Comparison of ENCODE assay signal across 1 cellular context in the genomic region with DNA sequence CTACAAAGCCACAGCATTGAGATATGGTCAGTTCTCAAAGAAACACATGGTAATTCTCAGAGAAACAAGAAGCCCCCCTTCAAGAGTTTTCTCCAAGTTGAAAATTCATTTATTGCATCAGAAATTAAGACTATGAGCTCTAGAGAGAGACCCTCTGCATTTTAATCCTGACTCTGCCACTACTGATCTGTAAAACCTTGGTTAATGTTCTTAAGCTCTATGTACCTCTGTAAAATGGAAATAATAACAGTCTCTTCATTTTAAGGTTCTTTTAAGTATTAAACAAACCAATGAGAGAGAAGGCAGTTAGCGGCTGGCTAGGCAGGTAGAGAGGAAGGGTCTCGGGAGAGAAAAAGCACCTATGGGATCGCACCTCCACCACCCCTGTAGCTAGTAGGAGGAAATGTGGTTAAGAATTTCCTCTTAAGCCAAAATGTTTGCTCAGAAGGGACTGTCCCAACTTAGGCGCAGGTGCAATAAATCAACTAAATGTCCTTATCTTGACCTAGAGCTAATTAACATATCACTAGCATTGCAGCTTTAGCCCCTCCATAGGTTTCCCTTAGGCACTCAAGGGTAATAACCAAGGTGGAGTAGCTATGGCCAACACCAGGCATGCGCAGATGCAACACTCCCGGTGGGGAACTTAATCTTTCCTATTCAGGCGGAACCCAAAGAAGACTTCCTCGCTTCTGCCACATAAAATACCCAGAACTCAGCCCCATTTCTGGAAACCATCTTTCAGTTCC.
TF ChIP-seq lines count a peak whose summit lies in the region.

No MANE protein-coding gene starts in this region.

TF ChIP-seq in K562, 482 proteins besides CTCF, POLR2A, EP300 and RAD21 (continued from another document and continues in another):
- TF ChIP-seq ZNF766 (CRISPR knock-in tag; conservative IDR thresholded peaks at IDR 0.05): 0 out of 2 replicates have a peak, but pooled peaks have one; percentile 21
- TF ChIP-seq TEAD4 (IDR thresholded peaks at IDR 0.05; ENCODE audit: low read length): peak; percentile 76
- no peak for TF ChIP-seq TEAD4 (CRISPR knock-in tag; IDR thresholded peaks at IDR 0.05; ENCODE audit: borderline replicate concordance)
- TF ChIP-seq ZBTB33 (CRISPR knock-in tag; IDR thresholded peaks at IDR 0.05): no peak
- TF ChIP-seq LEF1 (IDR thresholded peaks at IDR 0.05): 0 out of 2 replicates have a peak, but pooled peaks have one; percentile 39
- TF ChIP-seq RCOR1 (IDR thresholded peaks at IDR 0.05; ENCODE audit: borderline replicate concordance in 1 of 2, low read depth in 2 of 2, low read length in 2 of 2): 0 out of 4 replicates have a peak, but pooled peaks of 1 of the 2 experiments have one; percentile 7
- 0 out of 2 replicates have a peak, but pooled peaks have one; percentile 43 for TF ChIP-seq MEF2D (tag; conservative IDR thresholded peaks at IDR 0.05; ENCODE audit: low read depth)
- TF ChIP-seq IFI16 (CRISPR knock-in tag; IDR thresholded peaks at IDR 0.05): no peak
- 0 out of 2 replicates have a peak, but pooled peaks have one; percentile 16 for TF ChIP-seq ZEB2 (IDR thresholded peaks at IDR 0.05)
- TF ChIP-seq DMBX1 (CRISPR knock-in tag; IDR thresholded peaks at IDR 0.05; ENCODE audit: borderline replicate concordance): peak; percentile 32; the same call in 1 of the 2 replicates
- TF ChIP-seq NCOR1 (IDR thresholded peaks at IDR 0.05): peak; percentile 66
- TF ChIP-seq CBFA2T2 (conservative IDR thresholded peaks at IDR 0.05): peak; percentile 69
- TF ChIP-seq ESRRA (IDR thresholded peaks at IDR 0.05; ENCODE audit: borderline replicate concordance, low read depth): 0 out of 2 replicates have a peak, but pooled peaks have one; percentile 21
- TF ChIP-seq ZFX (CRISPR knock-in tag; IDR thresholded peaks at IDR 0.05): no peak
- no peak for TF ChIP-seq MCM3 (IDR thresholded peaks at IDR 0.05)
- no peak for TF ChIP-seq LARP7 (IDR thresholded peaks at IDR 0.05)
- peak; percentile 28; the same call in 1 of the 2 replicates for TF ChIP-seq NCOA1 (IDR thresholded peaks at IDR 0.05; ENCODE audit: low read depth)
- TF ChIP-seq, protein P1, sequence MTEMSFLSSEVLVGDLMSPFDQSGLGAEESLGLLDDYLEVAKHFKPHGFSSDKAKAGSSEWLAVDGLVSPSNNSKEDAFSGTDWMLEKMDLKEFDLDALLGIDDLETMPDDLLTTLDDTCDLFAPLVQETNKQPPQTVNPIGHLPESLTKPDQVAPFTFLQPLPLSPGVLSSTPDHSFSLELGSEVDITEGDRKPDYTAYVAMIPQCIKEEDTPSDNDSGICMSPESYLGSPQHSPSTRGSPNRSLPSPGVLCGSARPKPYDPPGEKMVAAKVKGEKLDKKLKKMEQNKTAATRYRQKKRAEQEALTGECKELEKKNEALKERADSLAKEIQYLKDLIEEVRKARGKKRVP (CRISPR knock-in tag; IDR thresholded peaks at IDR 0.05): 0 out of 2 replicates have a peak, but pooled peaks have one; percentile 42
- TF ChIP-seq WHSC1 (IDR thresholded peaks at IDR 0.05; ENCODE audit: low read length): no peak
- TF ChIP-seq SMAD4 (CRISPR knock-in tag; conservative IDR thresholded peaks at IDR 0.05): peak; percentile 36; the same call in 1 of the 2 replicates
- TF ChIP-seq FOXM1 (IDR thresholded peaks at IDR 0.05; ENCODE audit: low read depth): peak; percentile 20; the same call in 1 of the 2 replicates
- TF ChIP-seq FOXM1 (CRISPR knock-in tag; IDR thresholded peaks at IDR 0.05; ENCODE audit: low read depth): no peak
- TF ChIP-seq, protein P2, sequence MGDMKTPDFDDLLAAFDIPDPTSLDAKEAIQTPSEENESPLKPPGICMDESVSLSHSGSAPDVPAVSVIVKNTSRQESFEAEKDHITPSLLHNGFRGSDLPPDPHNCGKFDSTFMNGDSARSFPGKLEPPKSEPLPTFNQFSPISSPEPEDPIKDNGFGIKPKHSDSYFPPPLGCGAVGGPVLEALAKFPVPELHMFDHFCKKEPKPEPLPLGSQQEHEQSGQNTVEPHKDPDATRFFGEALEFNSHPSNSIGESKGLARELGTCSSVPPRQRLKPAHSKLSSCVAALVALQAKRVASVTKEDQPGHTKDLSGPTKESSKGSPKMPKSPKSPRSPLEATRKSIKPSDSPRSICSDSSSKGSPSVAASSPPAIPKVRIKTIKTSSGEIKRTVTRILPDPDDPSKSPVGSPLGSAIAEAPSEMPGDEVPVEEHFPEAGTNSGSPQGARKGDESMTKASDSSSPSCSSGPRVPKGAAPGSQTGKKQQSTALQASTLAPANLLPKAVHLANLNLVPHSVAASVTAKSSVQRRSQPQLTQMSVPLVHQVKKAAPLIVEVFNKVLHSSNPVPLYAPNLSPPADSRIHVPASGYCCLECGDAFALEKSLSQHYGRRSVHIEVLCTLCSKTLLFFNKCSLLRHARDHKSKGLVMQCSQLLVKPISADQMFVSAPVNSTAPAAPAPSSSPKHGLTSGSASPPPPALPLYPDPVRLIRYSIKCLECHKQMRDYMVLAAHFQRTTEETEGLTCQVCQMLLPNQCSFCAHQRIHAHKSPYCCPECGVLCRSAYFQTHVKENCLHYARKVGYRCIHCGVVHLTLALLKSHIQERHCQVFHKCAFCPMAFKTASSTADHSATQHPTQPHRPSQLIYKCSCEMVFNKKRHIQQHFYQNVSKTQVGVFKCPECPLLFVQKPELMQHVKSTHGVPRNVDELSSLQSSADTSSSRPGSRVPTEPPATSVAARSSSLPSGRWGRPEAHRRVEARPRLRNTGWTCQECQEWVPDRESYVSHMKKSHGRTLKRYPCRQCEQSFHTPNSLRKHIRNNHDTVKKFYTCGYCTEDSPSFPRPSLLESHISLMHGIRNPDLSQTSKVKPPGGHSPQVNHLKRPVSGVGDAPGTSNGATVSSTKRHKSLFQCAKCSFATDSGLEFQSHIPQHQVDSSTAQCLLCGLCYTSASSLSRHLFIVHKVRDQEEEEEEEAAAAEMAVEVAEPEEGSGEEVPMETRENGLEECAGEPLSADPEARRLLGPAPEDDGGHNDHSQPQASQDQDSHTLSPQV (IDR thresholded peaks at IDR 0.05): peak; percentile 47; the same call in 1 of the 2 replicates
- peak; percentile 99 for TF ChIP-seq MEIS2 (IDR thresholded peaks at IDR 0.05; ENCODE audit: partially characterized antibody)
- no peak for TF ChIP-seq NR2C2 (CRISPR knock-in tag; IDR thresholded peaks at IDR 0.05)
- TF ChIP-seq NR2C2 (tag; IDR thresholded peaks at IDR 0.05): 0 out of 2 replicates have a peak, but pooled peaks have one; percentile 12
- TF ChIP-seq TOE1 (IDR thresholded peaks at IDR 0.05; ENCODE audit: borderline replicate concordance): no peak
- no peak for TF ChIP-seq TOE1 (CRISPR knock-in tag; IDR thresholded peaks at IDR 0.05; ENCODE audit: borderline replicate concordance, low read depth)
- 0 out of 2 replicates have a peak, but pooled peaks have one; percentile 6 for TF ChIP-seq SPI1 (IDR thresholded peaks at IDR 0.05; ENCODE audit: borderline replicate concordance, low read depth, low read length)
- no peak for TF ChIP-seq GABPA (tag; conservative IDR thresholded peaks at IDR 0.05; ENCODE audit: low read depth)
- TF ChIP-seq MTA2 (IDR thresholded peaks at IDR 0.05; ENCODE audit: low read depth): peak; percentile 53; the same call in 1 of the 2 replicates
- no peak for TF ChIP-seq CHCHD3 (CRISPR knock-in tag; IDR thresholded peaks at IDR 0.05)
- no peak for TF ChIP-seq CHD2 (IDR thresholded peaks at IDR 0.05; ENCODE audit: low read depth, low read length)
- peak; percentile 83 for TF ChIP-seq STAT5A (IDR thresholded peaks at IDR 0.05; ENCODE audit: borderline replicate concordance, low read length)
- peak; percentile 87 for TF ChIP-seq CBFA2T3 (IDR thresholded peaks at IDR 0.05)
- peak; percentile 27; the same call in 1 of the 2 replicates for TF ChIP-seq CREB3L1 (IDR thresholded peaks at IDR 0.05; ENCODE audit: borderline replicate concordance, low read depth)
- TF ChIP-seq ZNF778 (CRISPR knock-in tag; IDR thresholded peaks at IDR 0.05): no peak
- TF ChIP-seq RNF2 (IDR thresholded peaks at IDR 0.05): peak; percentile 56; the same call in 1 of the 2 replicates
- TF ChIP-seq SMARCC2 (IDR thresholded peaks at IDR 0.05; ENCODE audit: low read depth): peak; percentile 21; the same call in 1 of the 2 replicates
- no peak for TF ChIP-seq TRIM24 (IDR thresholded peaks at IDR 0.05)
- peak; percentile 31; the same call in 1 of the 2 replicates for TF ChIP-seq POLR2H (tag; IDR thresholded peaks at IDR 0.05; ENCODE audit: low read depth)
- no peak for TF ChIP-seq BDP1 (IDR thresholded peaks at IDR 0.05; ENCODE audit: insufficient read depth, insufficient read length)
- TF ChIP-seq NRF1 (conservative IDR thresholded peaks at IDR 0.05 in 1 of 2, IDR thresholded peaks at IDR 0.05 in 1 of 2): peak; percentile 89 to 91
- TF ChIP-seq PKNOX1 (IDR thresholded peaks at IDR 0.05): peak; percentile 91
- 0 out of 2 replicates have a peak, but pooled peaks have one; percentile 26 for TF ChIP-seq POLR2AphosphoS5 (IDR thresholded peaks at IDR 0.05; ENCODE audit: control insufficient read depth, insufficient read depth, low read depth, low read length)
- TF ChIP-seq TAL1 (IDR thresholded peaks at IDR 0.05): peak; percentile 82
- TF ChIP-seq PML (IDR thresholded peaks at IDR 0.05; ENCODE audit: low read length): peak; percentile 57; the same call in 1 of the 2 replicates
- TF ChIP-seq, protein P3, sequence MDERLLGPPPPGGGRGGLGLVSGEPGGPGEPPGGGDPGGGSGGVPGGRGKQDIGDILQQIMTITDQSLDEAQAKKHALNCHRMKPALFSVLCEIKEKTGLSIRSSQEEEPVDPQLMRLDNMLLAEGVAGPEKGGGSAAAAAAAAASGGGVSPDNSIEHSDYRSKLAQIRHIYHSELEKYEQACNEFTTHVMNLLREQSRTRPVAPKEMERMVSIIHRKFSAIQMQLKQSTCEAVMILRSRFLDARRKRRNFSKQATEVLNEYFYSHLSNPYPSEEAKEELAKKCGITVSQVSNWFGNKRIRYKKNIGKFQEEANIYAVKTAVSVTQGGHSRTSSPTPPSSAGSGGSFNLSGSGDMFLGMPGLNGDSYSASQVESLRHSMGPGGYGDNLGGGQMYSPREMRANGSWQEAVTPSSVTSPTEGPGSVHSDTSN (CRISPR knock-in tag; IDR thresholded peaks at IDR 0.05; ENCODE audit: low read depth): peak; percentile 37; the same call in 1 of the 2 replicates
- TF ChIP-seq, protein P3 (tag; conservative IDR thresholded peaks at IDR 0.05; ENCODE audit: low read depth): peak; percentile 92
- peak; percentile 59; the same call in 1 of the 2 replicates for TF ChIP-seq SMARCA4 (IDR thresholded peaks at IDR 0.05)
- TF ChIP-seq, protein P4, sequence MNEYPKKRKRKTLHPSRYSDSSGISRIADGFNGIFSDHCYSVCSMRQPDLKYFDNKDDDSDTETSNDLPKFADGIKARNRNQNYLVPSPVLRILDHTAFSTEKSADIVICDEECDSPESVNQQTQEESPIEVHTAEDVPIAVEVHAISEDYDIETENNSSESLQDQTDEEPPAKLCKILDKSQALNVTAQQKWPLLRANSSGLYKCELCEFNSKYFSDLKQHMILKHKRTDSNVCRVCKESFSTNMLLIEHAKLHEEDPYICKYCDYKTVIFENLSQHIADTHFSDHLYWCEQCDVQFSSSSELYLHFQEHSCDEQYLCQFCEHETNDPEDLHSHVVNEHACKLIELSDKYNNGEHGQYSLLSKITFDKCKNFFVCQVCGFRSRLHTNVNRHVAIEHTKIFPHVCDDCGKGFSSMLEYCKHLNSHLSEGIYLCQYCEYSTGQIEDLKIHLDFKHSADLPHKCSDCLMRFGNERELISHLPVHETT (CRISPR knock-in tag; conservative IDR thresholded peaks at IDR 0.05 in 1 of 2, IDR thresholded peaks at IDR 0.05 in 1 of 2): peak in 1 of 2 experiments; percentile 61; a peak in 1 of 4 replicates
- TF ChIP-seq DPF2 (IDR thresholded peaks at IDR 0.05): peak; percentile 56; the same call in 1 of the 2 replicates
- TF ChIP-seq BRD4 (IDR thresholded peaks at IDR 0.05): no peak
- TF ChIP-seq KDM1A (IDR thresholded peaks at IDR 0.05): peak; percentile 28 to 47; a peak in 2 of 4 replicates
